ENCODE assay signal across 14 cellular contexts in the genomic region with DNA sequence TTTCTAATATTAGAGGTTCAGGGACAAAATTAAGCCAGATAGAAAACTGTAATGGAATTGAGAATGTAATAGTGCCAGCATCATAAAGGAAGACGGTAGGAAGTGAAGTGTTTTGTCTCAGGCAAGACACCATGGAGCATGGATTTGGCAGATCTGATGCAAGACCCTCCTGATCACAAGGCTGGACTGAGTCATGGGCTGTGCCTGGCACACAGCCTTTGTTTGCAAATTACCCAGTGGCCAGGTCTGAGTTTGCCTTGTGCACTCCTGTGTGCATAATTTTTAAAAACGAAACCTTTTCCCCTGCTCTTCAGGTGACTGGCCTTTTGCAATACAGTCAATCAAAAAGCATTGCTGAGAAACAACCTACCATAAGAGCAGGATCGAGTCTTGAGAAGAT. TPM values are rescaled to one million over a fixed set of nuclear protein-coding genes. Genes with fewer than 3 reads are reported as not detected.
DNase-seq lines count a peak whose midpoint lies in the region; ATAC-seq, FAIRE-seq and TF ChIP-seq lines count a peak whose summit lies in the region.
"Had no signal": no experiment of that assay in that cellular context is flagged by ENCODE, and none has a peak within 500 bp of the region (broad histone marks: within the 10 kb centered on the region; RNA-seq: fewer than 3 reads in every experiment).

No MANE protein-coding gene starts in this region.

- no peaks in the 10 kb centered on the region for H3K36me3 Mint-ChIP-seq in activated CD8-positive, alpha-beta memory T cell treated with anti-CD3 and anti-CD28 coated beads, Interleukin-2, amount 10 ng/mL, durations not matched to agents 7 days and 5 days
- no peaks in the 10 kb centered on the region for H3K36me3 Mint-ChIP-seq in osteocyte (ENCODE audit: unreplicated experiment)

- no peak overlapping the region for H3K9ac ChIP-seq in kidney (ENCODE audit: low read length in 2 of 2)

- TF ChIP-seq CTCF in adrenal gland (IDR thresholded peaks at IDR 0.05) (no peak), kidney (IDR thresholded peaks at IDR 0.05; ENCODE audit: borderline replicate concordance, extremely low read depth, insufficient read depth) (no peak), right atrium auricular region (IDR thresholded peaks at IDR 0.05) (no peak), osteocyte (IDR thresholded peaks at IDR 0.05) (no peak)

- intact Hi-C loops in adrenal gland (cut with DNase I) (no loop called here), kidney (cut with DNase I) (no loop called here)

- WGBS in adrenal gland, 4 donors = 54 to 78% (median 75%) methylated on average over 3 of the region's 3 CpGs

- H3K27me3 ChIP-seq in adrenal gland = no peaks in the 10 kb centered on the region
- no peaks in the 10 kb centered on the region for H3K27me3 ChIP-seq in right atrium auricular region

- no peak overlapping the region for H3K27ac Mint-ChIP-seq in activated CD8-positive, alpha-beta memory T cell treated with anti-CD3 and anti-CD28 coated beads, Interleukin-2, amount 10 ng/mL, durations not matched to agents 7 days and 5 days
- no peak overlapping the region for H3K27ac Mint-ChIP-seq in osteocyte (ENCODE audit: unreplicated experiment)
- H3K27ac Mint-ChIP-seq: activated CD8-positive, alpha-beta T cell treated with anti-CD3 and anti-CD28 coated beads for 36 hours; naive B cell had no signal

- H3K4me1 ChIP-seq in adrenal gland (replicated peaks in 1 of 2) = no peaks in the 10 kb centered on the region
- H3K4me1 ChIP-seq in kidney (ENCODE audit: control insufficient read depth in 1 of 2, insufficient read depth in 1 of 2, low read depth in 1 of 2, low read length in 2 of 2) = peaks cover 12 to 34% of the 10 kb centered on the region in 2 donors
- no peaks in the 10 kb centered on the region for H3K4me1 ChIP-seq in right atrium auricular region

- no peaks in the 10 kb centered on the region for H3K27me3 Mint-ChIP-seq in activated CD8-positive, alpha-beta memory T cell treated with anti-CD3 and anti-CD28 coated beads, Interleukin-2, amount 10 ng/mL, durations not matched to agents 7 days and 5 days
- no peaks in the 10 kb centered on the region for H3K27me3 Mint-ChIP-seq in osteocyte (ENCODE audit: unreplicated experiment)
- H3K27me3 Mint-ChIP-seq: activated CD8-positive, alpha-beta T cell treated with anti-CD3 and anti-CD28 coated beads for 36 hours; naive B cell had no signal

- no peak for FAIRE-seq in kidney (lab: Jason Lieb, UNC)

- no peaks in the 10 kb centered on the region for H3K9me3 ChIP-seq in adrenal gland (replicated peaks in 1 of 3)
- no peaks in the 10 kb centered on the region for H3K9me3 ChIP-seq in kidney (ENCODE audit: control insufficient read depth in 1 of 2, low read length in 2 of 2)
- H3K9me3 ChIP-seq in right atrium auricular region = no peaks in the 10 kb centered on the region

- no peak for TF ChIP-seq POLR2A in adrenal gland (IDR thresholded peaks at IDR 0.05)

- H3K4me3 ChIP-seq in adrenal gland (no peak overlapping the region), kidney (ENCODE audit: low read length in 2 of 2) (peak overlapping the region in 1 of 2 donors; percentile 18), right atrium auricular region (no peak overlapping the region)

- no peaks in the 10 kb centered on the region for H3K9me3 Mint-ChIP-seq in activated CD8-positive, alpha-beta memory T cell treated with anti-CD3 and anti-CD28 coated beads, Interleukin-2, amount 10 ng/mL, durations not matched to agents 7 days and 5 days (ENCODE audit: low read depth)
- H3K9me3 Mint-ChIP-seq in osteocyte (ENCODE audit: unreplicated experiment) = no peaks in the 10 kb centered on the region
- H3K9me3 Mint-ChIP-seq: activated CD8-positive, alpha-beta T cell treated with anti-CD3 and anti-CD28 coated beads for 36 hours; naive B cell had no signal

- H3K36me3 ChIP-seq in adrenal gland (replicated peaks in 1 of 2) (no peaks in the 10 kb centered on the region), kidney (ENCODE audit: control insufficient read depth in 1 of 2, insufficient read depth in 2 of 2, low read length in 2 of 2) (no peaks in the 10 kb centered on the region), right atrium auricular region (no peaks in the 10 kb centered on the region)

- H3K4me1 Mint-ChIP-seq in activated CD8-positive, alpha-beta memory T cell treated with anti-CD3 and anti-CD28 coated beads, Interleukin-2, amount 10 ng/mL, durations not matched to agents 7 days and 5 days = no peaks in the 10 kb centered on the region
- peaks cover 3% of the 10 kb centered on the region for H3K4me1 Mint-ChIP-seq in osteocyte (ENCODE audit: unreplicated experiment)
- H3K4me1 Mint-ChIP-seq: naive B cell had no signal

- CTCF ChIA-PET in activated CD8-positive, alpha-beta memory T cell treated with anti-CD3 and anti-CD28 coated beads, Interleukin-2, amount 10 ng/mL, durations not matched to agents 7 days and 5 days (lab: Charles Lee) = no interaction called here

- no peak for ATAC-seq in activated CD8-positive, alpha-beta memory T cell treated with anti-CD3 and anti-CD28 coated beads, Interleukin-2, amount 10 ng/mL, durations not matched to agents 7 days and 5 days
- ATAC-seq: activated CD8-positive, alpha-beta T cell treated with anti-CD3 and anti-CD28 coated beads for 36 hours had no signal

- DNase-seq in DMS 273 (lab: John Stamatoyannopoulos, UW; ENCODE audit: unreplicated experiment) = peak; percentile 6
- DNase-seq in DMS 273 treated with DMSO at 0.1 percent for 48 hours (lab: John Stamatoyannopoulos, UW) = no peak
- peak in 5 of 7 donors; percentile 18 to 51 (median 42) for DNase-seq in adrenal gland
- peak; percentile 76 for DNase-seq in kidney
- no peak for DNase-seq in activated CD8-positive, alpha-beta memory T cell treated with anti-CD3 and anti-CD28 coated beads, Interleukin-2, amount 10 ng/mL, durations not matched to agents 7 days and 5 days
- DNase-seq in right atrium auricular region (ENCODE audit: low spot score) = no peak
- no peak for DNase-seq in COR-L47 (lab: John Stamatoyannopoulos, UW)
- no peak for DNase-seq in osteocyte (ENCODE audit: extremely low spot score, unreplicated experiment)
- DNase-seq: activated CD8-positive, alpha-beta T cell treated with anti-CD3 and anti-CD28 coated beads for 36 hours; central memory CD4-positive, alpha-beta T cell; naive B cell; T-helper 9 cell had no signal

- H3K4me3 Mint-ChIP-seq in activated CD8-positive, alpha-beta memory T cell treated with anti-CD3 and anti-CD28 coated beads, Interleukin-2, amount 10 ng/mL, durations not matched to agents 7 days and 5 days = no peak overlapping the region
- H3K4me3 Mint-ChIP-seq in osteocyte (ENCODE audit: unreplicated experiment) = no peak overlapping the region
- H3K4me3 Mint-ChIP-seq: activated CD8-positive, alpha-beta T cell treated with anti-CD3 and anti-CD28 coated beads for 36 hours; naive B cell had no signal

- H3K27ac ChIP-seq in adrenal gland (no peak overlapping the region), kidney (ENCODE audit: low read depth in 2 of 2, low read length in 2 of 2) (peak overlapping the region; percentile 26 to 65), right atrium auricular region (no peak overlapping the region)
- H3K27ac ChIP-seq: 22Rv1 had no signal

RNA-seq across cellular contexts. Expression of a gene that starts 2.0 kb away (rescaled TPM):
- total RNA-seq in adrenal gland = under 1 TPM in 2 of 8 donors, not detected in 6; 0.14 to 0.18 TPM
- polyA plus RNA-seq in adrenal gland = under 1 TPM; 0.05 to 0.08 (median 0.07) TPM
- 0.19 TPM for total RNA-seq in kidney
- 20.9 TPM for polyA plus RNA-seq in kidney (ENCODE audit: insufficient read depth, low read depth, low replicate concordance)
- not detected for total RNA-seq in activated CD8-positive, alpha-beta memory T cell treated with anti-CD3 and anti-CD28 coated beads, Interleukin-2, amount 10 ng/mL, durations not matched to agents 7 days and 5 days
- total RNA-seq in right atrium auricular region = not detected
- total RNA-seq in osteocyte = not detected in 2 replicates
- total RNA-seq: activated CD8-positive, alpha-beta T cell treated with anti-CD3 and anti-CD28 coated beads for 36 hours had no signal
- polyA plus RNA-seq: esophagus had no signal

Comparison
In these comparisons a context has a peak if more than half of its experiments do, and no peak if none do; other contexts are left out.
1. DNase-seq: peak in DMS 273 (single experiment), adrenal gland (5 of 7) and kidney (single experiment); none in DMS 273 treated with DMSO at 0.1 percent for 48 hours (single experiment), activated CD8-positive, alpha-beta memory T cell treated with anti-CD3 and anti-CD28 coated beads, Interleukin-2, amount 10 ng/mL, durations not matched to agents 7 days and 5 days (single experiment), right atrium auricular region (single experiment), COR-L47 (single experiment) and osteocyte (single experiment).
2. H3K27ac ChIP-seq: peak in kidney (2 of 2); none in adrenal gland (0 of 5) and right atrium auricular region (0 of 2).